In genomic region chr1:223715710-223716103, GRCh38 we compare ENCODE assay signal across 10 cellular contexts. TPM values are rescaled to one million over a fixed set of nuclear protein-coding genes. Genes with fewer than 3 reads are reported as not detected.
DNase-seq lines count a peak whose midpoint lies in the region; ATAC-seq, FAIRE-seq and TF ChIP-seq lines count a peak whose summit lies in the region.
"Had no signal": no experiment of that assay in that cellular context is flagged by ENCODE, and none has a peak within 500 bp of the region (broad histone marks: within the 10 kb centered on the region; RNA-seq: fewer than 3 reads in every experiment).

No MANE protein-coding gene starts in this region.

- H3K4me1 ChIP-seq in adipocyte (ENCODE audit: control insufficient read depth, insufficient read depth, low read length) (peaks cover 60% of the 10 kb centered on the region), subcutaneous abdominal adipose tissue (ENCODE audit: control insufficient read depth in 5 of 5, insufficient read depth in 5 of 5, low read length in 5 of 5) (peaks cover 15 to 66% (median 55%) of the 10 kb centered on the region in 5 donors)

- H3K27me3 Mint-ChIP-seq in T-helper 1 cell treated with Interleukin-12 subunit alpha and Interleukin-12 subunit beta and Interleukin-4 antibody, amounts not matched to agents 30 μg/mL and 1 μg/mL, for 36 hours (ENCODE audit: low read depth): no peaks in the 10 kb centered on the region
- H3K27me3 Mint-ChIP-seq in immature natural killer cell (ENCODE audit: low read depth in 3 of 3): peaks cover 5 to 10% (median 6%) of the 10 kb centered on the region in 3 donors

- H3K4me3 ChIP-seq in adipocyte (ENCODE audit: low read length) (peak overlapping the region; percentile 96), subcutaneous abdominal adipose tissue (ENCODE audit: low read depth in 1 of 5, low read length in 5 of 5) (peak overlapping the region in 3 of 5 donors; percentile 29 to 93 (median 50))

- peaks cover 66% of the 10 kb centered on the region for H3K4me1 Mint-ChIP-seq in T-helper 1 cell treated with Interleukin-12 subunit alpha and Interleukin-12 subunit beta and Interleukin-4 antibody, amounts not matched to agents 30 μg/mL and 1 μg/mL, for 36 hours (ENCODE audit: low read depth)
- H3K4me1 Mint-ChIP-seq in immature natural killer cell: peaks cover 82 to 85% of the 10 kb centered on the region in 2 donors

- H3K36me3 Mint-ChIP-seq in T-helper 1 cell treated with Interleukin-12 subunit alpha and Interleukin-12 subunit beta and Interleukin-4 antibody, amounts not matched to agents 30 μg/mL and 1 μg/mL, for 36 hours (ENCODE audit: low read depth): peaks cover 46% of the 10 kb centered on the region
- peaks cover 10 to 27% (median 16%) of the 10 kb centered on the region in 3 donors for H3K36me3 Mint-ChIP-seq in immature natural killer cell

- H3K27ac ChIP-seq in subcutaneous abdominal adipose tissue (ENCODE audit: low read depth, low read length): peak overlapping the region; percentile 94

- DNase-seq in T-helper 1 cell: no peak
- no peak for DNase-seq in adipocyte (ENCODE audit: low read depth)
- no peak for DNase-seq in immature natural killer cell
- no peak for DNase-seq in DMS53 treated with DMSO at 0.1 percent for 48 hours (lab: John Stamatoyannopoulos, UW; ENCODE audit: unreplicated experiment)
- DNase-seq in H54 (ENCODE audit: insufficient read length, low spot score): no peak

- H3K27me3 ChIP-seq in adipocyte (replicated peaks; ENCODE audit: control insufficient read depth, insufficient read depth, low read length): no peaks in the 10 kb centered on the region
- no peaks in the 10 kb centered on the region for H3K27me3 ChIP-seq in subcutaneous abdominal adipose tissue (ENCODE audit: control insufficient read depth in 5 of 5, insufficient read depth in 4 of 5, low read length in 5 of 5)

- ATAC-seq in GM19455 (IDR thresholded peaks at IDR 0.05; ENCODE audit: unreplicated experiment): no peak

- H3K9me3 Mint-ChIP-seq in T-helper 1 cell treated with Interleukin-12 subunit alpha and Interleukin-12 subunit beta and Interleukin-4 antibody, amounts not matched to agents 30 μg/mL and 1 μg/mL, for 36 hours: no peaks in the 10 kb centered on the region
- H3K9me3 Mint-ChIP-seq in immature natural killer cell: no peaks in the 10 kb centered on the region

- peak overlapping the region; percentile 99 for H3K9ac ChIP-seq in adipocyte (ENCODE audit: low read length)
- peak overlapping the region in 2 of 5 donors; percentile 31 to 68 for H3K9ac ChIP-seq in subcutaneous abdominal adipose tissue (ENCODE audit: low read length in 5 of 5)

- TF ChIP-seq POLR2A in H54 (IDR thresholded peaks at IDR 0.05; ENCODE audit: low read depth, low read length): no peak

- no peak for FAIRE-seq in H54 (lab: Jason Lieb, UNC)
- FAIRE-seq: GM12891, TTC549 had no signal

- H3K9me3 ChIP-seq in adipocyte (ENCODE audit: control insufficient read depth, low read length): no peaks in the 10 kb centered on the region
- H3K9me3 ChIP-seq in subcutaneous abdominal adipose tissue (ENCODE audit: control insufficient read depth in 5 of 5, low read length in 5 of 5): no peaks in the 10 kb centered on the region

- H3K36me3 ChIP-seq in adipocyte (ENCODE audit: control insufficient read depth, insufficient read depth, low read length, severe bottlenecking) (peaks cover 43% of the 10 kb centered on the region), subcutaneous abdominal adipose tissue (ENCODE audit: control insufficient read depth in 5 of 5, insufficient read depth in 5 of 5, low read length in 5 of 5) (peaks cover 0 to 41% (median 34%) of the 10 kb centered on the region in 5 donors)

- H3K27ac Mint-ChIP-seq in T-helper 1 cell treated with Interleukin-12 subunit alpha and Interleukin-12 subunit beta and Interleukin-4 antibody, amounts not matched to agents 30 μg/mL and 1 μg/mL, for 36 hours: peak overlapping the region; percentile 97
- peak overlapping the region; percentile 90 to 98 (median 94) for H3K27ac Mint-ChIP-seq in immature natural killer cell

- peak overlapping the region; percentile 86 for H3K4me3 Mint-ChIP-seq in T-helper 1 cell treated with Interleukin-12 subunit alpha and Interleukin-12 subunit beta and Interleukin-4 antibody, amounts not matched to agents 30 μg/mL and 1 μg/mL, for 36 hours
- peak overlapping the region; percentile 72 to 81 (median 80) for H3K4me3 Mint-ChIP-seq in immature natural killer cell

RNA-seq across cellular contexts. Expression of gene CAPN2, which starts 3.4 kb away (rescaled TPM):
- 100 to 1,000 TPM; 126 to 232 (median 141) TPM for polyA plus RNA-seq in immature natural killer cell

RNA-seq across cellular contexts. Expression of gene CAPN8, which starts 50.2 kb away (rescaled TPM):
- polyA plus RNA-seq in immature natural killer cell: under 1 TPM in 1 of 3 donors, not detected in 2; 0.09 TPM
